Comparison of ENCODE assay signal across 28 cellular contexts in the genomic region with DNA sequence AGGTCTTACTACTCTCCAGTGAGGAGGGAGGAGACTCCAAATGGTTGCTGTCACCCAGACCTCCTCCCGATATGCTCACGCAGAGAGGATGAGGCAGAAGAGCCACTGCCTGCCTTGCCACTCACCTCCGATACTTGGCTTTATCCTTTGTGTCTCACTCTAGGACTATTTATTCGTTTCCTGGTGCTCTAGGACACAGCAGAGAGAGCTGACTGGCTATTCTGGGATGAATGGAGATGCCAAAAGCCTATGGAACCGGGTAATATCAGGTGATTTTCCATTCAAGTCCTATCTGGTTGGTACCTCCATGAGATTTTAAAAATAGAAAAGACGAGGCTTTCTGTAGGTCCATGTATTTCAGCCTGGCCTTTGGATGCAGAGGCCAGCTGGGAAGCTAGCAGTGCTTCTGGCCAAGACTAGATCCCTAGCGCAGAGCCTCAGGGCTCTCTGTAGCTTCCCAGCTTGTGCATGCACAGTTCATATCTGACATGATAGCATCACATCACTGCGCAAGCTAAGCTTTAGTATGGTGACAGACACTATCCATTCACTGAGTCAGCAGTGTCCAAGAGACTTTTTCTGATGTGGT.
"Had no signal": no experiment of that assay in that cellular context is flagged by ENCODE, and none has a peak within 500 bp of the region (broad histone marks: within the 10 kb centered on the region; RNA-seq: fewer than 3 reads in every experiment).

No MANE protein-coding gene starts in this region.

- H3K4me1 Mint-ChIP-seq: activated CD4-positive, alpha-beta memory T cell treated with anti-CD3 and anti-CD28 coated beads, Interleukin-2, amount 10 ng/mL, durations not matched to agents 7 days and 5 days; activated CD4-positive, alpha-beta T cell treated with anti-CD3 and anti-CD28 coated beads, Interleukin-2, amount 10 ng/mL, durations not matched to agents 7 days and 5 days; activated T-helper 17 cell treated with anti-CD3 and anti-CD28 coated beads, Interleukin-2, amount 50 U/mL, for 72 hours had no signal

- H3K4me1 ChIP-seq: esophagus muscularis mucosa, foreskin keratinocyte, gastrocnemius medialis had no signal

- H3K9me3 Mint-ChIP-seq: activated CD4-positive, alpha-beta memory T cell treated with anti-CD3 and anti-CD28 coated beads, Interleukin-2, amount 10 ng/mL, durations not matched to agents 7 days and 5 days; activated CD4-positive, alpha-beta T cell treated with anti-CD3 and anti-CD28 coated beads, Interleukin-2, amount 10 ng/mL, durations not matched to agents 7 days and 5 days; activated T-cell treated with anti-CD3 and anti-CD28 coated beads, Interleukin-2, amount 50 U/mL, for 4 hours; activated T-helper 17 cell treated with anti-CD3 and anti-CD28 coated beads, Interleukin-2, amount 50 U/mL, for 72 hours had no signal

- H3K27ac Mint-ChIP-seq: activated CD4-positive, alpha-beta memory T cell treated with anti-CD3 and anti-CD28 coated beads, Interleukin-2, amount 10 ng/mL, durations not matched to agents 7 days and 5 days; activated CD4-positive, alpha-beta T cell treated with anti-CD3 and anti-CD28 coated beads, Interleukin-2, amount 10 ng/mL, durations not matched to agents 7 days and 5 days; activated naive CD8-positive, alpha-beta T cell; activated T-helper 17 cell treated with anti-CD3 and anti-CD28 coated beads, Interleukin-2, amount 50 U/mL, for 72 hours; effector memory CD8-positive, alpha-beta T cell had no signal

- ATAC-seq: activated T-cell treated with anti-CD3 and anti-CD28 coated beads, Interleukin-2, amount 50 U/mL, for 4 hours; activated T-helper 17 cell treated with anti-CD3 and anti-CD28 coated beads, Interleukin-2, amount 50 U/mL, for 72 hours; effector memory CD8-positive, alpha-beta T cell; foreskin keratinocyte; gastrocnemius medialis had no signal

- H3K36me3 Mint-ChIP-seq: activated naive CD8-positive, alpha-beta T cell had no signal

- DNase-seq: activated CD4-positive, alpha-beta memory T cell treated with anti-CD3 and anti-CD28 coated beads, Interleukin-2, amount 10 ng/mL, durations not matched to agents 7 days and 5 days; activated CD4-positive, alpha-beta T cell treated with anti-CD3 and anti-CD28 coated beads for 4 hours; activated CD4-positive, alpha-beta T cell treated with anti-CD3 and anti-CD28 coated beads, Interleukin-2, amount 10 ng/mL, durations not matched to agents 7 days and 5 days; activated CD4-positive, alpha-beta T cell treated with anti-CD3 and anti-CD28 coated beads, Interleukin-2, amount 50 U/mL, for 4 hours; activated CD4-positive, CD25-positive, alpha-beta regulatory T cell; activated CD4-positive, CD25-positive, alpha-beta regulatory T cell treated with anti-CD3 and anti-CD28 coated beads, Interleukin-2, amount 50 U/mL, for 72 hours; activated CD8-positive, alpha-beta memory T cell treated with anti-CD3 and anti-CD28 coated beads for 24 hours; activated effector memory CD4-positive, alpha-beta T cell treated with Interleukin-2 at 50 U/mL for 16 hours; activated gamma-delta T cell treated with Interleukin-2 at 50 U/mL for 16 hours; activated naive CD4-positive, alpha-beta T cell treated with anti-CD3 and anti-CD28 coated beads, Interleukin-2, amount 50 U/mL, for 16 hours; activated naive CD4-positive, alpha-beta T cell treated with Interleukin-2 at 50 U/mL for 16 hours; activated T-cell treated with anti-CD3 and anti-CD28 coated beads, Interleukin-2, amount 50 U/mL, for 4 hours; amniotic stem cell; anterior cingulate cortex; brain microvascular endothelial cell; caudate nucleus; cortex of kidney; dermis blood vessel endothelial cell; effector CD4-positive, alpha-beta T cell; effector memory CD8-positive, alpha-beta T cell; erythroblast; foreskin keratinocyte; gastrocnemius medialis; glutamatergic neuron; T-helper 2 cell had no signal

- H3K27me3 Mint-ChIP-seq: activated CD4-positive, alpha-beta memory T cell treated with anti-CD3 and anti-CD28 coated beads, Interleukin-2, amount 10 ng/mL, durations not matched to agents 7 days and 5 days; activated CD4-positive, alpha-beta T cell treated with anti-CD3 and anti-CD28 coated beads, Interleukin-2, amount 10 ng/mL, durations not matched to agents 7 days and 5 days; activated naive CD8-positive, alpha-beta T cell; effector memory CD8-positive, alpha-beta T cell had no signal

- H3K4me3 Mint-ChIP-seq: activated CD4-positive, alpha-beta memory T cell treated with anti-CD3 and anti-CD28 coated beads, Interleukin-2, amount 10 ng/mL, durations not matched to agents 7 days and 5 days; activated CD4-positive, alpha-beta T cell treated with anti-CD3 and anti-CD28 coated beads, Interleukin-2, amount 10 ng/mL, durations not matched to agents 7 days and 5 days; activated naive CD8-positive, alpha-beta T cell; activated T-cell treated with anti-CD3 and anti-CD28 coated beads, Interleukin-2, amount 50 U/mL, for 4 hours; activated T-helper 17 cell treated with anti-CD3 and anti-CD28 coated beads, Interleukin-2, amount 50 U/mL, for 72 hours; effector memory CD8-positive, alpha-beta T cell had no signal

- H3K36me3 ChIP-seq: brain microvascular endothelial cell, esophagus muscularis mucosa, gastrocnemius medialis had no signal

- H3K4me3 ChIP-seq: esophagus muscularis mucosa, gastrocnemius medialis had no signal

- H3K9me3 ChIP-seq: esophagus muscularis mucosa, gastrocnemius medialis had no signal

- H3K27me3 ChIP-seq: brain microvascular endothelial cell, esophagus muscularis mucosa, foreskin keratinocyte, gastrocnemius medialis had no signal

- H3K27ac ChIP-seq: brain microvascular endothelial cell, esophagus muscularis mucosa, foreskin keratinocyte, gastrocnemius medialis had no signal
